In the genomic region with DNA sequence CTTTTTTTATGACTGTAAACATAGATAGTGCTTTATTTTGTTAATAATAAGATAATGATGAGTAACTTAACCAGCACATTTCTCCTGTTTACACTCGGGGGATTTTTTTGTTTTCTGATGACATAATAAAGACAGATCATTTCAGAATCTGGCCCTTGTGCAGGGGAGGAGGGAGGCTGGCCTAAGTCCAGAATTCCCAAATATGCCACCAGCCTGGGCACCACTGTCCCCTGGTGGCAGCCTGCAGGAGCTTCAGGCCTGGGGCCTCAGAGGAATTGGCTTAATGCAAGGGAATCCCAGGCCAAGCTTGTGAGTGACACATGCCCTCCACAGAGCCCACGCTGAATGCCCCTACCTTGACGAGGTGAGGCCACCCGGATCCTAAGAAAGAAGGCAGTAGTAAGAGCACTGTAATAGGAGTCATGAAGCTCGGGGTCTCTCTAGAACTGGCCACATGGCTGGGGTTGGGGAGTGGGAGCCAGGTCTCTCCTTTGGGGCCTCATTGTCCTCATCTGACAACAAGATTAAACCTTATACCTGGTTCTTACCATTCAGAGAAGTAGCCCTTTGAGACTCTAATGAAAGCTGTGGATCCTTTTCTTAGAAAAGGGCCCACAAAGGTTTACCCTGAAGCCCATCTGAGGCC, we compare ENCODE assay signal across 9 cellular contexts. TPM values are rescaled to one million over a fixed set of nuclear protein-coding genes. Genes with fewer than 3 reads are reported as not detected.
DNase-seq lines count a peak whose midpoint lies in the region; ATAC-seq and TF ChIP-seq lines count a peak whose summit lies in the region.
"Had no signal": no experiment of that assay in that cellular context is flagged by ENCODE, and none has a peak within 500 bp of the region (broad histone marks: within the 10 kb centered on the region; RNA-seq: fewer than 3 reads in every experiment).

No MANE protein-coding gene starts in this region.

- no peaks in the 10 kb centered on the region for H3K9me3 ChIP-seq in adipocyte (ENCODE audit: control insufficient read depth, low read length)

- H3K9me2 ChIP-seq in GM23338 (ENCODE audit: insufficient read depth): no peaks in the 10 kb centered on the region

- 0 out of 2 replicates have a peak, but pooled peaks cover 24% of the 10 kb centered on the region for H3F3A ChIP-seq in GM23338 (replicated peaks; ENCODE audit: low read depth)

- H2AFZ ChIP-seq in GM23338: no peak overlapping the region

- no peak overlapping the region; the same call in 2 of the 3 replicates for H3K4me3 Mint-ChIP-seq in GM23338

- peaks cover 27% of the 10 kb centered on the region for H3K36me3 ChIP-seq in GM23338 (ENCODE audit: insufficient read depth)
- peaks cover 38% of the 10 kb centered on the region for H3K36me3 ChIP-seq in adipocyte (ENCODE audit: control insufficient read depth, insufficient read depth, low read length, severe bottlenecking)

- peaks cover 15% of the 10 kb centered on the region for H3K27me3 Mint-ChIP-seq in GM23338 (ENCODE audit: insufficient read depth, low read depth, poor library complexity)

- H3K4me1 Mint-ChIP-seq in GM23338: peaks cover 53% of the 10 kb centered on the region

- ATAC-seq in GM23338 (peak; percentile 18), left cardiac atrium (peak; percentile 19 to 66), GM19395 (IDR thresholded peaks at IDR 0.05; ENCODE audit: unreplicated experiment) (no peak)

- H3K9me3 Mint-ChIP-seq in GM23338: no peaks in the 10 kb centered on the region

- H3K27me3 ChIP-seq in GM23338 (ENCODE audit: insufficient read depth) (no peaks in the 10 kb centered on the region), adipocyte (replicated peaks; ENCODE audit: control insufficient read depth, insufficient read depth, low read length) (no peaks in the 10 kb centered on the region)

- peaks cover 20% of the 10 kb centered on the region for H4K20me1 ChIP-seq in GM23338 (replicated peaks; ENCODE audit: insufficient read depth)

- H3K4me3 ChIP-seq in GM23338 (no peak overlapping the region), adipocyte (ENCODE audit: low read length) (no peak overlapping the region), retinal pigment epithelial cell (ENCODE audit: low read length) (no peak overlapping the region)

- peak; percentile 92 for DNase-seq in AG20443 (ENCODE audit: low spot score)
- DNase-seq in GM23338 (ENCODE audit: low spot score): peak; percentile 82
- DNase-seq in NCI-H2196 (lab: John Stamatoyannopoulos, UW; ENCODE audit: unreplicated experiment): peak; percentile 87
- DNase-seq in adipocyte (ENCODE audit: low read depth): peak; percentile 88
- peak; percentile 61 for DNase-seq in left cardiac atrium
- DNase-seq in retinal pigment epithelial cell (ENCODE audit: low read depth): no peak
- DNase-seq in mesenteric fat pad (ENCODE audit: low spot score): no peak

- no peak overlapping the region for H3K27ac Mint-ChIP-seq in GM23338

- intact Hi-C loops in left cardiac atrium (cut with DNase I): loop anchor here (2.0 to 5.0 kb wide), 4 partner anchors 53 to 267 kb away; partner anchors contain the start of gene SNRPE (in 1 of the 2)

- H3K4me1 ChIP-seq in GM23338 (ENCODE audit: insufficient read depth) (peaks cover 32% of the 10 kb centered on the region), adipocyte (ENCODE audit: control insufficient read depth, insufficient read depth, low read length) (peaks cover 36% of the 10 kb centered on the region)

- H3K9ac ChIP-seq in adipocyte (ENCODE audit: low read length): peak overlapping the region; percentile 23

- no peaks in the 10 kb centered on the region for H3K79me2 ChIP-seq in GM23338 (replicated peaks; ENCODE audit: insufficient read depth)

- peak; percentile 88 to 95 for TF ChIP-seq CTCF in GM23338 (conservative IDR thresholded peaks at IDR 0.05; ENCODE audit: low read depth in 2 of 2)
- TF ChIP-seq CTCF in retinal pigment epithelial cell (conservative IDR thresholded peaks at IDR 0.05; ENCODE audit: low read depth, low read length): peak; percentile 100

- H3K4me2 ChIP-seq in GM23338: 0 out of 2 replicates have a peak overlapping the region, but pooled peaks have one; percentile 38

- peaks cover 54% of the 10 kb centered on the region for H3K36me3 Mint-ChIP-seq in GM23338 (ENCODE audit: low read depth)

- H3K27ac ChIP-seq in GM23338 (ENCODE audit: low read depth): peak overlapping the region; percentile 73; the same call in 1 of the 2 replicates

TF ChIP-seq in GM23338, 12 proteins besides CTCF, POLR2A, EP300 and RAD21:
- no peak for TF ChIP-seq ETS1 (IDR thresholded peaks at IDR 0.05)
- TF ChIP-seq STAT1 (IDR thresholded peaks at IDR 0.05; ENCODE audit: unreplicated experiment): no peak
- TF ChIP-seq EZH2phosphoT487 (IDR thresholded peaks at IDR 0.05; ENCODE audit: unreplicated experiment): no peak
- TF ChIP-seq CREB1 (CRISPR knock-in tag; IDR thresholded peaks at IDR 0.05; ENCODE audit: low read depth): no peak
- no peak for TF ChIP-seq JUNB (IDR thresholded peaks at IDR 0.05; ENCODE audit: unreplicated experiment)

RNA-seq across cellular contexts. Expression of gene ETNK2, which starts 24.1 kb away (rescaled TPM):
- total RNA-seq in GM23338 (2014; rRNA removed; shearing (Covaris generic)): 18.9 and 26.2 TPM in 2 replicates
- 7.6 and 9.0 TPM in 2 replicates for polyA plus RNA-seq in GM23338 (2016; fragmentation: Nextera tagmentation; extraction: Ambion mirVana)
- total RNA-seq in left cardiac atrium (1 to 10 TPM; 5.3 to 6.2 TPM), mesenteric fat pad (6.1 TPM)

RNA-seq across cellular contexts. Expression of gene REN, which starts 38.4 kb away (rescaled TPM):
- not detected in 2 replicates for total RNA-seq in GM23338 (2014; rRNA removed; shearing (Covaris generic))
- not detected in 2 replicates for polyA plus RNA-seq in GM23338 (2016; fragmentation: Nextera tagmentation; extraction: Ambion mirVana)
- total RNA-seq in left cardiac atrium: not detected
- 1.3 TPM for total RNA-seq in mesenteric fat pad
- total RNA-seq: mononuclear cell had no signal

RNA-seq across cellular contexts. Expression of gene SOX13, which starts 54.8 kb away (rescaled TPM):
- total RNA-seq in GM23338 (2014; rRNA removed; shearing (Covaris generic)): 105 and 123 TPM in 2 replicates
- polyA plus RNA-seq in GM23338 (2016; fragmentation: Nextera tagmentation; extraction: Ambion mirVana): 28.6 and 32.3 TPM in 2 replicates
- 10 to 100 TPM; 14.0 to 14.4 TPM for total RNA-seq in left cardiac atrium
- total RNA-seq in mesenteric fat pad: 33.1 TPM

Comparison
In these comparisons a context has a peak if more than half of its experiments do, and no peak if none do; other contexts are left out.
1. DNase-seq: peak in AG20443 (single experiment), GM23338 (single experiment), NCI-H2196 (single experiment), adipocyte (single experiment) and left cardiac atrium (single experiment); none in retinal pigment epithelial cell (single experiment) and mesenteric fat pad (single experiment).